In genomic region chr4:53532521-53532920, GRCh38 we compare ENCODE assay signal across 2 cellular contexts.
TF ChIP-seq lines count a peak whose summit lies in the region.

No MANE protein-coding gene starts in this region.

TF ChIP-seq in SK-N-SH, 30 proteins besides CTCF, POLR2A, EP300 and RAD21 (continued from another document):
- TF ChIP-seq REST (IDR thresholded peaks at IDR 0.05; ENCODE audit: low read depth, low read length), result no peak
- no peak for TF ChIP-seq USF2 (IDR thresholded peaks at IDR 0.05; ENCODE audit: borderline replicate concordance, low read depth, low read length)
- no peak for TF ChIP-seq RFX5 (IDR thresholded peaks at IDR 0.05; ENCODE audit: low read length)
- TF ChIP-seq FOXJ3 (CRISPR knock-in tag; IDR thresholded peaks at IDR 0.05), result no peak
- no peak for TF ChIP-seq MEF2A (IDR thresholded peaks at IDR 0.05; ENCODE audit: borderline replicate concordance, low read depth)
- TF ChIP-seq TEAD4 (IDR thresholded peaks at IDR 0.05; ENCODE audit: borderline replicate concordance, insufficient read depth), result no peak
- TF ChIP-seq IRF3 (IDR thresholded peaks at IDR 0.05; ENCODE audit: low read depth, low read length), result no peak
- no peak for TF ChIP-seq FOSL2 (IDR thresholded peaks at IDR 0.05; ENCODE audit: borderline replicate concordance, low read depth)
- TF ChIP-seq ZBTB33 (IDR thresholded peaks at IDR 0.05; ENCODE audit: borderline replicate concordance, low read depth), result no peak
- no peak for TF ChIP-seq SIN3A (IDR thresholded peaks at IDR 0.05; ENCODE audit: borderline replicate concordance, low read depth, low read length)

TF ChIP-seq in SK-N-SH treated with all-trans-retinoic acid at 6 μM for 48 hours, 23 proteins besides CTCF, POLR2A, EP300 and RAD21 (continued from another document):
- TF ChIP-seq POU6F1 (CRISPR knock-in tag; IDR thresholded peaks at IDR 0.05; ENCODE audit: borderline replicate concordance, low read depth), result no peak
